In genomic region chr10:32061440-32061839, GRCh38 we compare ENCODE assay signal across 21 cellular contexts.
"Had no signal": no experiment of that assay in that cellular context is flagged by ENCODE, and none has a peak within 500 bp of the region (broad histone marks: within the 10 kb centered on the region; RNA-seq: fewer than 3 reads in every experiment).

No MANE protein-coding gene starts in this region.

- H3K27ac Mint-ChIP-seq: natural killer cell, type B pancreatic cell had no signal

- FAIRE-seq: colon, endothelial cell of umbilical vein, urothelium cell line had no signal

- H3K4me3 Mint-ChIP-seq: natural killer cell, neural crest cell, type B pancreatic cell had no signal

- ATAC-seq: left colon, left ventricle myocardium superior, natural killer cell, sciatic nerve had no signal

- H3K9me3 ChIP-seq: suprapubic skin, thyroid gland had no signal

- DNase-seq: cerebellar nuclear complex; dermis blood vessel endothelial cell; head of caudate nucleus; left colon; left ventricle myocardium superior; natural killer cell; posterior cingulate gyrus; stimulated activated CD4-positive, alpha-beta T cell treated with anti-CD3 and anti-CD28 coated beads, Interleukin-2, amount 100 ng/mL, for 24 hours; stimulated activated CD4-positive, alpha-beta T cell treated with anti-CD3 and anti-CD28 coated beads, Interleukin-4, amount 100 ng/mL, for 4 hours; stimulated activated naive CD4-positive, alpha-beta T cell; thyroid gland had no signal

- H3K9me3 Mint-ChIP-seq: natural killer cell, neural crest cell, type B pancreatic cell had no signal

- H3K36me3 ChIP-seq: suprapubic skin, thyroid gland had no signal

- H3K27ac ChIP-seq: hepatocyte, skin epidermis, suprapubic skin, thyroid gland had no signal

- H3K4me2 ChIP-seq: hepatocyte had no signal

- H3K27me3 ChIP-seq: hepatocyte, suprapubic skin, thyroid gland had no signal

- H2AFZ ChIP-seq: hepatocyte had no signal

- H3K79me2 ChIP-seq: hepatocyte had no signal

- H3K4me3 ChIP-seq: hepatocyte, lung, skin epidermis, suprapubic skin, thyroid gland had no signal

- H3K36me3 Mint-ChIP-seq: natural killer cell, type B pancreatic cell had no signal

- H3K27me3 Mint-ChIP-seq: type B pancreatic cell had no signal
